Comparison of ENCODE assay signal across 19 cellular contexts in the genomic region with DNA sequence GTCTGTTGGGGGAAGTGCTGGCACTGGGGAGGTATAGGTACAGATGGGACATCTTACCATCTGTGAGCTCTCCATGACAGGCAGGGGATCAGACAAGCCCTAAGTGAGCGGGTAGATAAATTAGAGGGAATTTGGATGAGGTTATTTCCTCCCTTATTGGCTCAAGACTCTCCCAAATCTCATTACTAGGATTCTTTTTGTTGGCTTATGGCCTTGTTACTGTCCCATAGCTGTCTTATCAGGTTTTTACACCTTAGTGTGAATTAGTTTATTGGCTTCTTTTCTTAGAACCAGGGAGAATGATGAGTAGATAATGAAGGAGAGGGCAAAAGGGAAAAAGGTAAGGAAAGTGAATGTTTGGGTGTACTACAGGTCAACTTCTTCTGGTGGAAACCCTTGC.
DNase-seq lines count a peak whose midpoint lies in the region; ATAC-seq and TF ChIP-seq lines count a peak whose summit lies in the region.
"Had no signal": no experiment of that assay in that cellular context is flagged by ENCODE, and none has a peak within 500 bp of the region (broad histone marks: within the 10 kb centered on the region; RNA-seq: fewer than 3 reads in every experiment).

No MANE protein-coding gene starts in this region.

- H3K4me3 ChIP-seq in cardiac muscle cell: no peak overlapping the region
- H3K4me3 ChIP-seq in left ventricle myocardium inferior: no peak overlapping the region
- no peak overlapping the region for H3K4me3 ChIP-seq in mesenchymal stem cell (ENCODE audit: insufficient read depth in 1 of 2, low read depth in 1 of 2, low read length in 2 of 2)
- H3K4me3 ChIP-seq in esophagus muscularis mucosa: no peak overlapping the region
- H3K4me3 ChIP-seq: PC-9 had no signal

- DNase-seq in cardiac muscle cell (ENCODE audit: low read depth in 1 of 2, low spot score in 1 of 2) (no peak), left ventricle myocardium inferior (no peak), NCI-H446 treated with DMSO at 0.1 percent for 48 hours (lab: John Stamatoyannopoulos, UW) (peak; percentile 65), mesenchymal stem cell (no peak), esophagus muscularis mucosa (ENCODE audit: extremely low spot score) (no peak)
- DNase-seq: Calu3; CD8-positive, alpha-beta memory T cell; EL; GF-D8; NCI-H1105; NCI-H2081 treated with DMSO at 0.1 percent for 48 hours; NCI-H510A; PC-9; RPMI8226; SIG-M5; SK-N-SH had no signal

- no CpG with 5 or more reads among the region's 1 CpG for WGBS in mesenchymal stem cell
- WGBS in esophagus muscularis mucosa: 64% methylated on average over 1 of the region's 1 CpG

- H3K79me1 ChIP-seq in mesenchymal stem cell (replicated peaks; ENCODE audit: low read length, poor library complexity, severe bottlenecking): no peaks in the 10 kb centered on the region

- H3K4me2 ChIP-seq in mesenchymal stem cell (ENCODE audit: low read length, poor library complexity, severe bottlenecking): no peak overlapping the region
- H3K4me2 ChIP-seq: PC-9, SK-N-SH had no signal

- H2BK120ac ChIP-seq in mesenchymal stem cell (ENCODE audit: low read depth, low read length): no peak overlapping the region

- ATAC-seq in GM19467 (IDR thresholded peaks at IDR 0.05; ENCODE audit: unreplicated experiment) (no peak), GM18858 (IDR thresholded peaks at IDR 0.05; ENCODE audit: unreplicated experiment) (no peak)

- H3K18ac ChIP-seq in mesenchymal stem cell (ENCODE audit: low read depth in 1 of 2, low read length in 2 of 2): no peak overlapping the region

- intact Hi-C loops in left ventricle myocardium inferior (cut with micrococcal nuclease) (loop anchor here (10.0 kb wide), 1 partner anchor 196 kb away; a partner anchor contains a TSS), esophagus muscularis mucosa (cut with DNase I) (no loop called here)

- peaks cover 51% of the 10 kb centered on the region for H3K4me1 ChIP-seq in cardiac muscle cell (ENCODE audit: low read depth)
- H3K4me1 ChIP-seq in left ventricle myocardium inferior: peaks cover 20% of the 10 kb centered on the region
- no peaks in the 10 kb centered on the region for H3K4me1 ChIP-seq in mesenchymal stem cell (ENCODE audit: control insufficient read depth, insufficient read depth, low read depth, low read length)
- peaks cover 5 to 17% (median 12%) of the 10 kb centered on the region in 4 donors for H3K4me1 ChIP-seq in esophagus muscularis mucosa

- H3K27ac ChIP-seq in cardiac muscle cell: peak overlapping the region; percentile 7
- H3K27ac ChIP-seq in left ventricle myocardium inferior (replicated peaks): no peak overlapping the region
- H3K27ac ChIP-seq in mesenchymal stem cell (ENCODE audit: low read length, poor library complexity, severe bottlenecking): no peak overlapping the region
- H3K27ac ChIP-seq in esophagus muscularis mucosa (replicated peaks in 1 of 4): no peak overlapping the region
- H3K27ac ChIP-seq: C4-2B, PC-9 had no signal

- no peak overlapping the region for H2BK5ac ChIP-seq in mesenchymal stem cell (ENCODE audit: low read depth, low read length, poor library complexity, severe bottlenecking)

- H3K36me3 ChIP-seq in cardiac muscle cell (no peaks in the 10 kb centered on the region), left ventricle myocardium inferior (no peaks in the 10 kb centered on the region), mesenchymal stem cell (ENCODE audit: control insufficient read depth in 1 of 2, insufficient read depth in 2 of 2, low read depth in 1 of 2, low read length in 2 of 2) (no peaks in the 10 kb centered on the region), esophagus muscularis mucosa (no peaks in the 10 kb centered on the region)

- no peak overlapping the region for H2AK5ac ChIP-seq in mesenchymal stem cell (ENCODE audit: low read length, severe bottlenecking)

- H3K14ac ChIP-seq in mesenchymal stem cell (ENCODE audit: low read length in 2 of 2): no peak overlapping the region

- H4K91ac ChIP-seq in mesenchymal stem cell (ENCODE audit: low read length): peak overlapping the region; percentile 39

- peak overlapping the region; percentile 10 for H3K9ac ChIP-seq in mesenchymal stem cell (ENCODE audit: low read length)
- H3K9ac ChIP-seq: SK-N-SH had no signal

- H4K8ac ChIP-seq in mesenchymal stem cell (ENCODE audit: low read length): no peak overlapping the region

- H3K4ac ChIP-seq in mesenchymal stem cell (ENCODE audit: low read depth in 1 of 2, low read length in 2 of 2): no peak overlapping the region

- H2AFZ ChIP-seq in mesenchymal stem cell (ENCODE audit: low read depth, low read length): no peak overlapping the region
- H2AFZ ChIP-seq: PC-9 had no signal

- H2BK12ac ChIP-seq in mesenchymal stem cell (ENCODE audit: low read length in 2 of 2): no peak overlapping the region

- TF ChIP-seq POLR2A in esophagus muscularis mucosa (IDR thresholded peaks at IDR 0.05; ENCODE audit: low read depth): no peak

- no peak for TF ChIP-seq EP300 in esophagus muscularis mucosa (IDR thresholded peaks at IDR 0.05)

- no peak overlapping the region for H2BK15ac ChIP-seq in mesenchymal stem cell (ENCODE audit: low read depth, poor library complexity, severe bottlenecking)

- TF ChIP-seq CTCF in cardiac muscle cell (IDR thresholded peaks at IDR 0.05; ENCODE audit: low read depth, low read length) (no peak), left ventricle myocardium inferior (IDR thresholded peaks at IDR 0.05; ENCODE audit: borderline replicate concordance) (no peak), esophagus muscularis mucosa (IDR thresholded peaks at IDR 0.05) (no peak)

- H3K27me3 ChIP-seq in cardiac muscle cell (no peaks in the 10 kb centered on the region), left ventricle myocardium inferior (ENCODE audit: low read depth) (no peaks in the 10 kb centered on the region), mesenchymal stem cell (ENCODE audit: control insufficient read depth in 1 of 2, insufficient read depth in 1 of 2, low read length in 2 of 2) (no peaks in the 10 kb centered on the region), esophagus muscularis mucosa (no peaks in the 10 kb centered on the region)

- H3K9me3 ChIP-seq in cardiac muscle cell (ENCODE audit: low read depth) (no peaks in the 10 kb centered on the region), left ventricle myocardium inferior (replicated peaks) (no peaks in the 10 kb centered on the region), mesenchymal stem cell (ENCODE audit: control insufficient read depth, low read length) (no peaks in the 10 kb centered on the region), esophagus muscularis mucosa (no peaks in the 10 kb centered on the region)
- H3K9me3 ChIP-seq: SK-N-SH had no signal

- no peak overlapping the region for H3K23ac ChIP-seq in mesenchymal stem cell (ENCODE audit: low read length in 2 of 2)
